26 cellular contexts compared by ENCODE assay signal in the genomic region with DNA sequence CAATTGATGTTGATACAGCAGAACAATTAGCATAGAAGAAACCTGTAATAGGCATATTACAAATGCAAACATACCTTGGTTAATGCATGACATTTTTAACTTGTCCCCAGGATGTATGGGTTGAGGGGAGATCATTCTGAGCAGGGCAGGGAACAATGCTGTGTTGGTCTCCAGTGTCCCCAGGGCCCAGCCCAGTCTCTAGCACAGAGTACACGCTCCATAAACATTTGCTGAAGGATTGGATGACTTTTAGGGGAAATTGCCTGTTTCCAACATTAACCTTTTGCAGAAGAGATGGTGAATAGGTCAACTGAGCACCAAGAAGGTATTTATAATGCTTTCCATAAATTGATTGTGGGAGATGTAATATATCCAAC.
"Had no signal": no experiment of that assay in that cellular context is flagged by ENCODE, and none has a peak within 500 bp of the region (broad histone marks: within the 10 kb centered on the region; RNA-seq: fewer than 3 reads in every experiment).

No MANE protein-coding gene starts in this region.

- H3K9me3 ChIP-seq: esophagus muscularis mucosa, ovary, psoas muscle, thyroid gland had no signal

- ATAC-seq: activated T-helper 17 cell treated with anti-CD3 and anti-CD28 coated beads, Interleukin-2, amount 50 U/mL, for 72 hours; left cardiac atrium; psoas muscle; stimulated activated memory B cell treated with anti-CD40 and anti-IgM and Interleukin-4, amounts not matched to agents 10 μg/mL and 1 μg/mL and 100 μg/mL, for 72 hours; stimulated activated naive CD8-positive, alpha-beta T cell treated with anti-CD3 and anti-CD28 coated beads, Interleukin-15, amount 100 ng/mL, for 72 hours had no signal

- H3K27ac ChIP-seq: esophagus muscularis mucosa, foreskin keratinocyte, ovary, psoas muscle had no signal

- H3K4me1 Mint-ChIP-seq: activated T-helper 17 cell treated with anti-CD3 and anti-CD28 coated beads, Interleukin-2, amount 50 U/mL, for 72 hours; naive B cell; stimulated activated memory B cell treated with anti-CD40 and anti-IgM and Interleukin-4, amounts not matched to agents 10 μg/mL and 1 μg/mL and 100 μg/mL, for 72 hours; stimulated activated naive CD8-positive, alpha-beta T cell treated with anti-CD3 and anti-CD28 coated beads, Interleukin-15, amount 100 ng/mL, for 72 hours had no signal

- FAIRE-seq: astrocyte had no signal

- DNase-seq: activated CD4-positive, alpha-beta memory T cell treated with anti-CD3 and anti-CD28 coated beads for 36 hours; activated CD4-positive, alpha-beta T cell treated with anti-CD3 and anti-CD28 coated beads for 48 hours; activated CD8-positive, alpha-beta memory T cell treated with anti-CD3 and anti-CD28 coated beads, Interleukin-2, amount 50 U/mL, for 4 hours; activated gamma-delta T cell treated with Interleukin-2 at 50 U/mL for 16 hours; activated naive CD4-positive, alpha-beta T cell treated with anti-CD3 and anti-CD28 coated beads, Interleukin-2, amount 50 U/mL, for 16 hours; activated T-cell treated with anti-CD3 and anti-CD28 coated beads, Interleukin-2, amount 50 U/mL, for 24 hours; amniotic stem cell; central memory CD4-positive, alpha-beta T cell; hippocampal formation; left cardiac atrium; left ventricle myocardium superior; naive B cell; nephron progenitor cell; ovary; psoas muscle; stimulated activated CD4-positive, alpha-beta T cell treated with anti-CD3 and anti-CD28 coated beads, Interleukin-1b, Interleukin-23, amount 100 ng/mL, for 48 hours; stimulated activated CD4-positive, alpha-beta T cell treated with anti-CD3 and anti-CD28 coated beads, Interleukin-4, amount 100 ng/mL, for 4 hours; stimulated activated CD8-positive, alpha-beta memory T cell treated with anti-CD3 and anti-CD28 coated beads, Interleukin-4, amount 100 ng/mL, for 48 hours; stimulated activated naive CD8-positive, alpha-beta T cell treated with anti-CD3 and anti-CD28 coated beads, Interleukin-15, amount 100 ng/mL, for 72 hours; thyroid gland had no signal

- H3K4me1 ChIP-seq: psoas muscle had no signal

- H3K36me3 Mint-ChIP-seq: activated CD4-positive, alpha-beta memory T cell treated with anti-CD3 and anti-CD28 coated beads for 36 hours; naive B cell had no signal

- H3K4me2 ChIP-seq: smooth muscle cell had no signal

- H3K27ac Mint-ChIP-seq: activated CD4-positive, alpha-beta memory T cell treated with anti-CD3 and anti-CD28 coated beads for 36 hours; activated T-cell treated with anti-CD3 and anti-CD28 coated beads, Interleukin-2, amount 50 U/mL, for 24 hours; activated T-helper 17 cell treated with anti-CD3 and anti-CD28 coated beads, Interleukin-2, amount 50 U/mL, for 72 hours; nephron progenitor cell; stimulated activated memory B cell treated with anti-CD40 and anti-IgM and Interleukin-4, amounts not matched to agents 10 μg/mL and 1 μg/mL and 100 μg/mL, for 72 hours; stimulated activated naive CD8-positive, alpha-beta T cell treated with anti-CD3 and anti-CD28 coated beads, Interleukin-15, amount 100 ng/mL, for 72 hours had no signal

- H3K4me3 Mint-ChIP-seq: activated CD4-positive, alpha-beta memory T cell treated with anti-CD3 and anti-CD28 coated beads for 36 hours; activated T-cell treated with anti-CD3 and anti-CD28 coated beads, Interleukin-2, amount 50 U/mL, for 24 hours; activated T-helper 17 cell treated with anti-CD3 and anti-CD28 coated beads, Interleukin-2, amount 50 U/mL, for 72 hours; nephron progenitor cell; stimulated activated memory B cell treated with anti-CD40 and anti-IgM and Interleukin-4, amounts not matched to agents 10 μg/mL and 1 μg/mL and 100 μg/mL, for 72 hours; stimulated activated naive CD8-positive, alpha-beta T cell treated with anti-CD3 and anti-CD28 coated beads, Interleukin-15, amount 100 ng/mL, for 72 hours had no signal

- H3K9me3 Mint-ChIP-seq: activated CD4-positive, alpha-beta memory T cell treated with anti-CD3 and anti-CD28 coated beads for 36 hours; activated T-cell treated with anti-CD3 and anti-CD28 coated beads, Interleukin-2, amount 50 U/mL, for 24 hours; activated T-helper 17 cell treated with anti-CD3 and anti-CD28 coated beads, Interleukin-2, amount 50 U/mL, for 72 hours; naive B cell; nephron progenitor cell; stimulated activated memory B cell treated with anti-CD40 and anti-IgM and Interleukin-4, amounts not matched to agents 10 μg/mL and 1 μg/mL and 100 μg/mL, for 72 hours; stimulated activated naive CD8-positive, alpha-beta T cell treated with anti-CD3 and anti-CD28 coated beads, Interleukin-15, amount 100 ng/mL, for 72 hours had no signal

- H3K4me3 ChIP-seq: esophagus muscularis mucosa, ovary, psoas muscle, smooth muscle cell, thyroid gland had no signal

- H3K36me3 ChIP-seq: ovary, thyroid gland had no signal

- H3K27me3 ChIP-seq: esophagus muscularis mucosa, foreskin keratinocyte, ovary, thyroid gland had no signal
